In the genomic region with DNA sequence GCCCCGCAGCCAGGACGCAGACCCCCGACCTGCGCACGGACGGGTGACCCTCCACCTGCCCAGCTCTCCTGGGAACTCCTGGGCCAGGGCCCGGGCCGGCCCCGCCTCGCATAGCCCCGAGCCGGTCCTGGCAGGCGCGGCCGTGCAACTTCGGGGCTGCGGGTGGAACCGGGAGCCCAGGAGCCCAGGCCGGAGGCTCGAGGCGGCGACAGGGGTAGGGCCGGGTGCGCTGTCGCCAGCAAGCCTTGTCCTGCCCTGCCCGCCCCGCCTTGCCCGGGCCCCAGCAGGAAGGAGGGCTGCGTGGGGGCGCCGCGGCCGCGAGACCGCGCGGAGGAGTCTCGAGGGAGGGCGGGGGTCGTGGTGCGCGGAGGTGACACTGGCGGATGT, we compare ENCODE assay signal across 1 cellular context.
A peak's percentile ranks its signal among the peaks of the same experiment; 100 is the strongest.
TF ChIP-seq lines count a peak whose summit lies in the region.

No MANE protein-coding gene starts in this region.

TF ChIP-seq in WTC11, 78 proteins besides CTCF, POLR2A, EP300 and RAD21 (continued from another document):
- TF ChIP-seq, protein P1, sequence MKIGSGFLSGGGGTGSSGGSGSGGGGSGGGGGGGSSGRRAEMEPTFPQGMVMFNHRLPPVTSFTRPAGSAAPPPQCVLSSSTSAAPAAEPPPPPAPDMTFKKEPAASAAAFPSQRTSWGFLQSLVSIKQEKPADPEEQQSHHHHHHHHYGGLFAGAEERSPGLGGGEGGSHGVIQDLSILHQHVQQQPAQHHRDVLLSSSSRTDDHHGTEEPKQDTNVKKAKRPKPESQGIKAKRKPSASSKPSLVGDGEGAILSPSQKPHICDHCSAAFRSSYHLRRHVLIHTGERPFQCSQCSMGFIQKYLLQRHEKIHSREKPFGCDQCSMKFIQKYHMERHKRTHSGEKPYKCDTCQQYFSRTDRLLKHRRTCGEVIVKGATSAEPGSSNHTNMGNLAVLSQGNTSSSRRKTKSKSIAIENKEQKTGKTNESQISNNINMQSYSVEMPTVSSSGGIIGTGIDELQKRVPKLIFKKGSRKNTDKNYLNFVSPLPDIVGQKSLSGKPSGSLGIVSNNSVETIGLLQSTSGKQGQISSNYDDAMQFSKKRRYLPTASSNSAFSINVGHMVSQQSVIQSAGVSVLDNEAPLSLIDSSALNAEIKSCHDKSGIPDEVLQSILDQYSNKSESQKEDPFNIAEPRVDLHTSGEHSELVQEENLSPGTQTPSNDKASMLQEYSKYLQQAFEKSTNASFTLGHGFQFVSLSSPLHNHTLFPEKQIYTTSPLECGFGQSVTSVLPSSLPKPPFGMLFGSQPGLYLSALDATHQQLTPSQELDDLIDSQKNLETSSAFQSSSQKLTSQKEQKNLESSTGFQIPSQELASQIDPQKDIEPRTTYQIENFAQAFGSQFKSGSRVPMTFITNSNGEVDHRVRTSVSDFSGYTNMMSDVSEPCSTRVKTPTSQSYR (CRISPR knock-in tag; IDR thresholded peaks at IDR 0.05), result no peak
- no peak for TF ChIP-seq SMAD4 (CRISPR knock-in tag; IDR thresholded peaks at IDR 0.05)
- 0 out of 2 replicates have a peak, but pooled peaks have one; percentile 12 for TF ChIP-seq CREB1 (CRISPR knock-in tag; IDR thresholded peaks at IDR 0.05)
- TF ChIP-seq, protein P2, sequence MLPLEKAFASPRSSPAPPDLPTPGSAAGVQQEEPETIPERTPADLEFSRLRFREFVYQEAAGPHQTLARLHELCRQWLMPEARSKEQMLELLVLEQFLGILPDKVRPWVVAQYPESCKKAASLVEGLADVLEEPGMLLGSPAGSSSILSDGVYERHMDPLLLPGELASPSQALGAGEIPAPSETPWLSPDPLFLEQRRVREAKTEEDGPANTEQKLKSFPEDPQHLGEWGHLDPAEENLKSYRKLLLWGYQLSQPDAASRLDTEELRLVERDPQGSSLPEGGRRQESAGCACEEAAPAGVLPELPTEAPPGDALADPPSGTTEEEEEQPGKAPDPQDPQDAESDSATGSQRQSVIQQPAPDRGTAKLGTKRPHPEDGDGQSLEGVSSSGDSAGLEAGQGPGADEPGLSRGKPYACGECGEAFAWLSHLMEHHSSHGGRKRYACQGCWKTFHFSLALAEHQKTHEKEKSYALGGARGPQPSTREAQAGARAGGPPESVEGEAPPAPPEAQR (CRISPR knock-in tag; IDR thresholded peaks at IDR 0.05), result no peak
- no peak for TF ChIP-seq ZNF317 (CRISPR knock-in tag; IDR thresholded peaks at IDR 0.05; ENCODE audit: borderline replicate concordance, low read depth)
- TF ChIP-seq, protein P3, sequence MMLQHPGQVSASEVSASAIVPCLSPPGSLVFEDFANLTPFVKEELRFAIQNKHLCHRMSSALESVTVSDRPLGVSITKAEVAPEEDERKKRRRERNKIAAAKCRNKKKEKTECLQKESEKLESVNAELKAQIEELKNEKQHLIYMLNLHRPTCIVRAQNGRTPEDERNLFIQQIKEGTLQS (CRISPR knock-in tag; conservative IDR thresholded peaks at IDR 0.05), result no peak
- TF ChIP-seq, protein P4, sequence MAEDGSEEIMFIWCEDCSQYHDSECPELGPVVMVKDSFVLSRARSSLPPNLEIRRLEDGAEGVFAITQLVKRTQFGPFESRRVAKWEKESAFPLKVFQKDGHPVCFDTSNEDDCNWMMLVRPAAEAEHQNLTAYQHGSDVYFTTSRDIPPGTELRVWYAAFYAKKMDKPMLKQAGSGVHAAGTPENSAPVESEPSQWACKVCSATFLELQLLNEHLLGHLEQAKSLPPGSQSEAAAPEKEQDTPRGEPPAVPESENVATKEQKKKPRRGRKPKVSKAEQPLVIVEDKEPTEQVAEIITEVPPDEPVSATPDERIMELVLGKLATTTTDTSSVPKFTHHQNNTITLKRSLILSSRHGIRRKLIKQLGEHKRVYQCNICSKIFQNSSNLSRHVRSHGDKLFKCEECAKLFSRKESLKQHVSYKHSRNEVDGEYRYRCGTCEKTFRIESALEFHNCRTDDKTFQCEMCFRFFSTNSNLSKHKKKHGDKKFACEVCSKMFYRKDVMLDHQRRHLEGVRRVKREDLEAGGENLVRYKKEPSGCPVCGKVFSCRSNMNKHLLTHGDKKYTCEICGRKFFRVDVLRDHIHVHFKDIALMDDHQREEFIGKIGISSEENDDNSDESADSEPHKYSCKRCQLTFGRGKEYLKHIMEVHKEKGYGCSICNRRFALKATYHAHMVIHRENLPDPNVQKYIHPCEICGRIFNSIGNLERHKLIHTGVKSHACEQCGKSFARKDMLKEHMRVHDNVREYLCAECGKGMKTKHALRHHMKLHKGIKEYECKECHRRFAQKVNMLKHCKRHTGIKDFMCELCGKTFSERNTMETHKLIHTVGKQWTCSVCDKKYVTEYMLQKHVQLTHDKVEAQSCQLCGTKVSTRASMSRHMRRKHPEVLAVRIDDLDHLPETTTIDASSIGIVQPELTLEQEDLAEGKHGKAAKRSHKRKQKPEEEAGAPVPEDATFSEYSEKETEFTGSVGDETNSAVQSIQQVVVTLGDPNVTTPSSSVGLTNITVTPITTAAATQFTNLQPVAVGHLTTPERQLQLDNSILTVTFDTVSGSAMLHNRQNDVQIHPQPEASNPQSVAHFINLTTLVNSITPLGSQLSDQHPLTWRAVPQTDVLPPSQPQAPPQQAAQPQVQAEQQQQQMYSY (CRISPR knock-in tag; IDR thresholded peaks at IDR 0.05), result no peak
- TF ChIP-seq, protein P5, sequence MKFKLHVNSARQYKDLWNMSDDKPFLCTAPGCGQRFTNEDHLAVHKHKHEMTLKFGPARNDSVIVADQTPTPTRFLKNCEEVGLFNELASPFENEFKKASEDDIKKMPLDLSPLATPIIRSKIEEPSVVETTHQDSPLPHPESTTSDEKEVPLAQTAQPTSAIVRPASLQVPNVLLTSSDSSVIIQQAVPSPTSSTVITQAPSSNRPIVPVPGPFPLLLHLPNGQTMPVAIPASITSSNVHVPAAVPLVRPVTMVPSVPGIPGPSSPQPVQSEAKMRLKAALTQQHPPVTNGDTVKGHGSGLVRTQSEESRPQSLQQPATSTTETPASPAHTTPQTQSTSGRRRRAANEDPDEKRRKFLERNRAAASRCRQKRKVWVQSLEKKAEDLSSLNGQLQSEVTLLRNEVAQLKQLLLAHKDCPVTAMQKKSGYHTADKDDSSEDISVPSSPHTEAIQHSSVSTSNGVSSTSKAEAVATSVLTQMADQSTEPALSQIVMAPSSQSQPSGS (CRISPR knock-in tag; IDR thresholded peaks at IDR 0.05; ENCODE audit: borderline replicate concordance, low read depth), result no peak
- TF ChIP-seq, protein P6, sequence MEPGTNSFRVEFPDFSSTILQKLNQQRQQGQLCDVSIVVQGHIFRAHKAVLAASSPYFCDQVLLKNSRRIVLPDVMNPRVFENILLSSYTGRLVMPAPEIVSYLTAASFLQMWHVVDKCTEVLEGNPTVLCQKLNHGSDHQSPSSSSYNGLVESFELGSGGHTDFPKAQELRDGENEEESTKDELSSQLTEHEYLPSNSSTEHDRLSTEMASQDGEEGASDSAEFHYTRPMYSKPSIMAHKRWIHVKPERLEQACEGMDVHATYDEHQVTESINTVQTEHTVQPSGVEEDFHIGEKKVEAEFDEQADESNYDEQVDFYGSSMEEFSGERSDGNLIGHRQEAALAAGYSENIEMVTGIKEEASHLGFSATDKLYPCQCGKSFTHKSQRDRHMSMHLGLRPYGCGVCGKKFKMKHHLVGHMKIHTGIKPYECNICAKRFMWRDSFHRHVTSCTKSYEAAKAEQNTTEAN (CRISPR knock-in tag; IDR thresholded peaks at IDR 0.05), result 0 out of 2 replicates have a peak, but pooled peaks have one; percentile 60
- TF ChIP-seq FOXK1 (CRISPR knock-in tag; IDR thresholded peaks at IDR 0.05), result no peak
- TF ChIP-seq EMX1 (CRISPR knock-in tag; IDR thresholded peaks at IDR 0.05), result no peak
- 0 out of 2 replicates have a peak, but pooled peaks have one; percentile 25 for TF ChIP-seq ETV6 (CRISPR knock-in tag; IDR thresholded peaks at IDR 0.05)
- TF ChIP-seq, protein P7, sequence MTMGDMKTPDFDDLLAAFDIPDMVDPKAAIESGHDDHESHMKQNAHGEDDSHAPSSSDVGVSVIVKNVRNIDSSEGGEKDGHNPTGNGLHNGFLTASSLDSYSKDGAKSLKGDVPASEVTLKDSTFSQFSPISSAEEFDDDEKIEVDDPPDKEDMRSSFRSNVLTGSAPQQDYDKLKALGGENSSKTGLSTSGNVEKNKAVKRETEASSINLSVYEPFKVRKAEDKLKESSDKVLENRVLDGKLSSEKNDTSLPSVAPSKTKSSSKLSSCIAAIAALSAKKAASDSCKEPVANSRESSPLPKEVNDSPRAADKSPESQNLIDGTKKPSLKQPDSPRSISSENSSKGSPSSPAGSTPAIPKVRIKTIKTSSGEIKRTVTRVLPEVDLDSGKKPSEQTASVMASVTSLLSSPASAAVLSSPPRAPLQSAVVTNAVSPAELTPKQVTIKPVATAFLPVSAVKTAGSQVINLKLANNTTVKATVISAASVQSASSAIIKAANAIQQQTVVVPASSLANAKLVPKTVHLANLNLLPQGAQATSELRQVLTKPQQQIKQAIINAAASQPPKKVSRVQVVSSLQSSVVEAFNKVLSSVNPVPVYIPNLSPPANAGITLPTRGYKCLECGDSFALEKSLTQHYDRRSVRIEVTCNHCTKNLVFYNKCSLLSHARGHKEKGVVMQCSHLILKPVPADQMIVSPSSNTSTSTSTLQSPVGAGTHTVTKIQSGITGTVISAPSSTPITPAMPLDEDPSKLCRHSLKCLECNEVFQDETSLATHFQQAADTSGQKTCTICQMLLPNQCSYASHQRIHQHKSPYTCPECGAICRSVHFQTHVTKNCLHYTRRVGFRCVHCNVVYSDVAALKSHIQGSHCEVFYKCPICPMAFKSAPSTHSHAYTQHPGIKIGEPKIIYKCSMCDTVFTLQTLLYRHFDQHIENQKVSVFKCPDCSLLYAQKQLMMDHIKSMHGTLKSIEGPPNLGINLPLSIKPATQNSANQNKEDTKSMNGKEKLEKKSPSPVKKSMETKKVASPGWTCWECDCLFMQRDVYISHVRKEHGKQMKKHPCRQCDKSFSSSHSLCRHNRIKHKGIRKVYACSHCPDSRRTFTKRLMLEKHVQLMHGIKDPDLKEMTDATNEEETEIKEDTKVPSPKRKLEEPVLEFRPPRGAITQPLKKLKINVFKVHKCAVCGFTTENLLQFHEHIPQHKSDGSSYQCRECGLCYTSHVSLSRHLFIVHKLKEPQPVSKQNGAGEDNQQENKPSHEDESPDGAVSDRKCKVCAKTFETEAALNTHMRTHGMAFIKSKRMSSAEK (CRISPR knock-in tag; IDR thresholded peaks at IDR 0.05; ENCODE audit: borderline replicate concordance), result no peak
- TF ChIP-seq, protein P8, sequence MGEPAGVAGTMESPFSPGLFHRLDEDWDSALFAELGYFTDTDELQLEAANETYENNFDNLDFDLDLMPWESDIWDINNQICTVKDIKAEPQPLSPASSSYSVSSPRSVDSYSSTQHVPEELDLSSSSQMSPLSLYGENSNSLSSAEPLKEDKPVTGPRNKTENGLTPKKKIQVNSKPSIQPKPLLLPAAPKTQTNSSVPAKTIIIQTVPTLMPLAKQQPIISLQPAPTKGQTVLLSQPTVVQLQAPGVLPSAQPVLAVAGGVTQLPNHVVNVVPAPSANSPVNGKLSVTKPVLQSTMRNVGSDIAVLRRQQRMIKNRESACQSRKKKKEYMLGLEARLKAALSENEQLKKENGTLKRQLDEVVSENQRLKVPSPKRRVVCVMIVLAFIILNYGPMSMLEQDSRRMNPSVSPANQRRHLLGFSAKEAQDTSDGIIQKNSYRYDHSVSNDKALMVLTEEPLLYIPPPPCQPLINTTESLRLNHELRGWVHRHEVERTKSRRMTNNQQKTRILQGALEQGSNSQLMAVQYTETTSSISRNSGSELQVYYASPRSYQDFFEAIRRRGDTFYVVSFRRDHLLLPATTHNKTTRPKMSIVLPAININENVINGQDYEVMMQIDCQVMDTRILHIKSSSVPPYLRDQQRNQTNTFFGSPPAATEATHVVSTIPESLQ (CRISPR knock-in tag; IDR thresholded peaks at IDR 0.05), result no peak
- no peak for TF ChIP-seq NFYB (CRISPR knock-in tag; conservative IDR thresholded peaks at IDR 0.05; ENCODE audit: low read depth)
- no peak for TF ChIP-seq ELF4 (CRISPR knock-in tag; IDR thresholded peaks at IDR 0.05; ENCODE audit: low read depth)
- no peak for TF ChIP-seq OVOL2 (CRISPR knock-in tag; IDR thresholded peaks at IDR 0.05; ENCODE audit: borderline replicate concordance)
- TF ChIP-seq, protein P9, sequence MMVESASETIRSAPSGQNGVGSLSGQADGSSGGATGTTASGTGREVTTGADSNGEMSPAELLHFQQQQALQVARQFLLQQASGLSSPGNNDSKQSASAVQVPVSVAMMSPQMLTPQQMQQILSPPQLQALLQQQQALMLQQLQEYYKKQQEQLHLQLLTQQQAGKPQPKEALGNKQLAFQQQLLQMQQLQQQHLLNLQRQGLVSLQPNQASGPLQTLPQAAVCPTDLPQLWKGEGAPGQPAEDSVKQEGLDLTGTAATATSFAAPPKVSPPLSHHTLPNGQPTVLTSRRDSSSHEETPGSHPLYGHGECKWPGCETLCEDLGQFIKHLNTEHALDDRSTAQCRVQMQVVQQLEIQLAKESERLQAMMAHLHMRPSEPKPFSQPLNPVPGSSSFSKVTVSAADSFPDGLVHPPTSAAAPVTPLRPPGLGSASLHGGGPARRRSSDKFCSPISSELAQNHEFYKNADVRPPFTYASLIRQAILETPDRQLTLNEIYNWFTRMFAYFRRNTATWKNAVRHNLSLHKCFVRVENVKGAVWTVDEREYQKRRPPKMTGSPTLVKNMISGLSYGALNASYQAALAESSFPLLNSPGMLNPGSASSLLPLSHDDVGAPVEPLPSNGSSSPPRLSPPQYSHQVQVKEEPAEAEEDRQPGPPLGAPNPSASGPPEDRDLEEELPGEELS (CRISPR knock-in tag; IDR thresholded peaks at IDR 0.05), result no peak
- TF ChIP-seq TEAD1 (CRISPR knock-in tag; IDR thresholded peaks at IDR 0.05), result no peak
